In the genomic region with DNA sequence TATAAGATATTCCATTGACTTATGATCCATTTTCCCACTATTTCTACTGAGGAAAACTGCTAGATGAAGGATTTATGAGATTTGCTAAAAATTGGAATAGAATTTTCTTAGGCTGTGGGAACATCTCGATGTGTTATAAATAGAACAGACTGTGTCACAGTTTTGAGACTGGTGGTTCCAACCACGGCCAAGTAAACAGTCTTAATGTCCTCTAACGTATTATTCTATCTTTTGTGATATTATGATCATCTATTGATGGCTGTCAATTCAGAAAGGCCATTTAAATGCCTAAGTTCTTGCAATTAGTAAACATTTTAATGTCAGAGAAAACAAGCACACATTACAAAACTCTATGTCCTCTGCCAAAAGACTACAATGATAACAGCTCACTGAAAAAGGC, we compare ENCODE assay signal across 17 cellular contexts.
DNase-seq lines count a peak whose midpoint lies in the region; TF ChIP-seq lines count a peak whose summit lies in the region.
"Had no signal": no experiment of that assay in that cellular context is flagged by ENCODE, and none has a peak within 500 bp of the region (broad histone marks: within the 10 kb centered on the region; RNA-seq: fewer than 3 reads in every experiment).

No MANE protein-coding gene starts in this region.

- H3F3A ChIP-seq in GM23248 (ENCODE audit: insufficient read depth): no peaks in the 10 kb centered on the region

- H3K27me3 ChIP-seq in tibial artery (no peaks in the 10 kb centered on the region), GM23248 (replicated peaks; ENCODE audit: insufficient read depth) (no peaks in the 10 kb centered on the region)
- H3K27me3 ChIP-seq: BLaER1 had no signal

- 72 to 74% methylated on average over 3 of the region's 3 CpGs for WGBS in GM23248 (ENCODE audit: low coverage in 1 of 2, low lambda C conversion rate in 2 of 2, missing lambda C conversion rate in 2 of 2), 2 experiments

- H3K9ac ChIP-seq in GM23248: no peak overlapping the region
- H3K9ac ChIP-seq: BLaER1 had no signal

- H3K4me2 ChIP-seq in GM23248 (ENCODE audit: unreplicated experiment): no peak overlapping the region
- H3K4me2 ChIP-seq: BLaER1 had no signal

- no peaks in the 10 kb centered on the region for H3K79me2 ChIP-seq in GM23248 (ENCODE audit: insufficient read depth)

- peaks cover 0 to 54% (median 24%) of the 10 kb centered on the region in 4 donors for H3K4me1 ChIP-seq in tibial artery
- no peaks in the 10 kb centered on the region for H3K4me1 ChIP-seq in GM23248 (ENCODE audit: insufficient read depth)
- H3K4me1 ChIP-seq: BLaER1 had no signal

- TF ChIP-seq CTCF in tibial artery (IDR thresholded peaks at IDR 0.05): no peak

- H3K4me3 ChIP-seq in tibial artery: no peak overlapping the region
- H3K4me3 ChIP-seq in GM23248: no peak overlapping the region
- H3K4me3 ChIP-seq: BLaER1 had no signal

- in situ Hi-C loops in GM23248 (cut with MboI): no loop called here

- DNase-seq in NCI-H1092 treated with DMSO at 0.1 percent for 48 hours (lab: John Stamatoyannopoulos, UW) (peak; percentile 15), NCI-H1092 (lab: John Stamatoyannopoulos, UW) (no peak), globus pallidus (ENCODE audit: low spot score) (peak; percentile 51), midbrain (lab: John Stamatoyannopoulos, UW) (peak; percentile 27), tibial artery (no peak), AML-193 (lab: John Stamatoyannopoulos, UW) (no peak), GM23248 (no peak)
- DNase-seq in activated CD4-positive, alpha-beta T cell treated with anti-CD3 and anti-CD28 coated beads, Interleukin-2, amount 50 U/mL, for 48 hours: no peak
- DNase-seq: CD8-positive, alpha-beta memory T cell; H9; Karpas-422; NCI-H1417 treated with DMSO at 0.1 percent for 48 hours; NCI-H2029 treated with DMSO at 0.1 percent for 48 hours; NCI-H510A; NCI-H82 had no signal

- no peaks in the 10 kb centered on the region for H3K36me3 ChIP-seq in tibial artery
- H3K36me3 ChIP-seq in GM23248 (ENCODE audit: low read depth): peaks cover 31% of the 10 kb centered on the region

- H3K9me2 ChIP-seq in GM23248 (ENCODE audit: insufficient read depth): no peaks in the 10 kb centered on the region

- intact Hi-C loops in tibial artery (cut with DNase I; ENCODE audit: low total_unique reads): no loop called here

- no peaks in the 10 kb centered on the region for H3K9me3 ChIP-seq in tibial artery
- H3K9me3 ChIP-seq in GM23248 (ENCODE audit: low read depth): no peaks in the 10 kb centered on the region
- H3K9me3 ChIP-seq: BLaER1 had no signal

- H3K27ac ChIP-seq in tibial artery (peak overlapping the region; percentile 74 to 77), GM23248 (no peak overlapping the region)
- H3K27ac ChIP-seq: 22Rv1, BLaER1 had no signal

- no peaks in the 10 kb centered on the region for H4K20me1 ChIP-seq in GM23248 (ENCODE audit: insufficient read depth)
- H4K20me1 ChIP-seq: BLaER1 had no signal

- no peak overlapping the region for H2AFZ ChIP-seq in GM23248

Comparison
In these comparisons a context has a peak if more than half of its experiments do, and no peak if none do; other contexts are left out.
1. DNase-seq: peak in NCI-H1092 treated with DMSO at 0.1 percent for 48 hours (single experiment), globus pallidus (single experiment) and midbrain (single experiment); none in NCI-H1092 (single experiment), tibial artery (0 of 2), AML-193 (0 of 2), GM23248 (single experiment) and activated CD4-positive, alpha-beta T cell treated with anti-CD3 and anti-CD28 coated beads, Interleukin-2, amount 50 U/mL, for 48 hours (0 of 2).